In genomic region chr6:141977782-141978181, GRCh38 we compare ENCODE assay signal across 29 cellular contexts.
"Had no signal": no experiment of that assay in that cellular context is flagged by ENCODE, and none has a peak within 500 bp of the region (broad histone marks: within the 10 kb centered on the region; RNA-seq: fewer than 3 reads in every experiment).

No MANE protein-coding gene starts in this region.

- H3K27ac Mint-ChIP-seq: dendritic cell treated with granulocyte-macrophage colony-stimulating factor and Interleukin-4, amounts not matched to agents 40 ng/mL and 50 ng/mL, for 4 days; effector memory CD8-positive, alpha-beta T cell; endodermal cell had no signal

- FAIRE-seq: colon, endometrium, endothelial cell of umbilical vein, frontal cortex had no signal

- H3K36me3 ChIP-seq: colonic mucosa, esophagus muscularis mucosa, esophagus squamous epithelium, gastrocnemius medialis, gastroesophageal sphincter, heart left ventricle, heart right ventricle had no signal

- H3K4me3 Mint-ChIP-seq: dendritic cell treated with granulocyte-macrophage colony-stimulating factor and Interleukin-4, amounts not matched to agents 40 ng/mL and 50 ng/mL, for 4 days; effector memory CD8-positive, alpha-beta T cell; endodermal cell had no signal

- H3K9me3 ChIP-seq: colonic mucosa, esophagus muscularis mucosa, esophagus squamous epithelium, gastrocnemius medialis, gastroesophageal sphincter, heart left ventricle had no signal

- H3K4me3 ChIP-seq: colonic mucosa, coronary artery, dorsolateral prefrontal cortex, esophagus muscularis mucosa, esophagus squamous epithelium, gastrocnemius medialis, gastroesophageal sphincter, heart left ventricle, heart right ventricle had no signal

- DNase-seq: colonic mucosa; cortex of kidney; dermis blood vessel endothelial cell; dorsolateral prefrontal cortex; effector CD4-positive, alpha-beta T cell; effector CD8-positive, alpha-beta T cell; effector memory CD4-positive, alpha-beta T cell; effector memory CD8-positive, alpha-beta T cell; endodermal cell; erythroblast; esophagus squamous epithelium; foreskin fibroblast; foreskin keratinocyte; foreskin melanocyte; gastrocnemius medialis; glutamatergic neuron; head of caudate nucleus; heart left ventricle; heart right ventricle had no signal

- H3K4me1 Mint-ChIP-seq: endodermal cell had no signal

- H3K27ac ChIP-seq: colonic mucosa, coronary artery, dorsolateral prefrontal cortex, epithelial cell of prostate, esophagus muscularis mucosa, esophagus squamous epithelium, foreskin keratinocyte, gastrocnemius medialis, gastroesophageal sphincter, heart left ventricle, heart right ventricle had no signal

- H3K9me3 Mint-ChIP-seq: dendritic cell treated with granulocyte-macrophage colony-stimulating factor and Interleukin-4, amounts not matched to agents 40 ng/mL and 50 ng/mL, for 4 days; effector memory CD8-positive, alpha-beta T cell had no signal

- H3K27me3 Mint-ChIP-seq: dendritic cell treated with granulocyte-macrophage colony-stimulating factor and Interleukin-4, amounts not matched to agents 40 ng/mL and 50 ng/mL, for 4 days; effector memory CD8-positive, alpha-beta T cell had no signal

- ATAC-seq: effector memory CD8-positive, alpha-beta T cell; esophagus mucosa; foreskin keratinocyte; gastrocnemius medialis; gastroesophageal sphincter; heart left ventricle; heart right ventricle had no signal

- H3K27me3 ChIP-seq: colonic mucosa, dorsolateral prefrontal cortex, esophagus muscularis mucosa, esophagus squamous epithelium, foreskin keratinocyte, gastrocnemius medialis, gastroesophageal sphincter, heart right ventricle had no signal

- H3K4me1 ChIP-seq: colonic mucosa, esophagus muscularis mucosa, esophagus squamous epithelium, foreskin keratinocyte, gastrocnemius medialis, gastroesophageal sphincter, heart left ventricle, heart right ventricle had no signal
